8 cellular contexts compared by ENCODE assay signal in genomic region chr6:3977875-3978711, GRCh38.
A peak's percentile ranks its signal among the peaks of the same experiment; 100 is the strongest.
DNase-seq lines count a peak whose midpoint lies in the region; ATAC-seq, FAIRE-seq and TF ChIP-seq lines count a peak whose summit lies in the region.

No MANE protein-coding gene starts in this region.

- no peak for TF ChIP-seq POLR2A in GM12891 (IDR thresholded peaks at IDR 0.05; ENCODE audit: low read depth, low read length)

- H3F3A ChIP-seq in MM.1S (ENCODE audit: insufficient read depth, low read length) = peaks cover 9% of the 10 kb centered on the region; the same call in 1 of the 2 replicates

- no peaks in the 10 kb centered on the region for H3K36me3 ChIP-seq in HAP-1 (replicated peaks)
- H3K36me3 ChIP-seq in MM.1S (replicated peaks; ENCODE audit: insufficient read depth, low read length) = no peaks in the 10 kb centered on the region
- H3K36me3 ChIP-seq in WERI-Rb-1 = no peaks in the 10 kb centered on the region
- no peaks in the 10 kb centered on the region for H3K36me3 ChIP-seq in lower lobe of right lung

- H3K79me2 ChIP-seq in MM.1S (ENCODE audit: low read length) = no peaks in the 10 kb centered on the region

- intact Hi-C loops in lower lobe of right lung (cut with DNase I) = no loop called here

- peak; percentile 78 for FAIRE-seq in GM12891 (lab: Jason Lieb, UNC)

- no peaks in the 10 kb centered on the region for H4K20me1 ChIP-seq in MM.1S (ENCODE audit: insufficient read depth, low read length)

- H3K27me3 ChIP-seq in HAP-1 (ENCODE audit: low read depth) (no peaks in the 10 kb centered on the region), MM.1S (replicated peaks; ENCODE audit: insufficient read depth, low read length) (no peaks in the 10 kb centered on the region), WERI-Rb-1 (ENCODE audit: insufficient read depth, low read depth, severe bottlenecking) (no peaks in the 10 kb centered on the region), lower lobe of right lung (ENCODE audit: low read depth) (no peaks in the 10 kb centered on the region)

- TF ChIP-seq CTCF in MM.1S (IDR thresholded peaks at IDR 0.05; ENCODE audit: low read length) (peak; percentile 65), WERI-Rb-1 (IDR thresholded peaks at IDR 0.05; ENCODE audit: low read depth, low read length) (peak; percentile 75), choroid plexus epithelial cell (conservative IDR thresholded peaks at IDR 0.05; ENCODE audit: low read depth, low read length) (peak; percentile 85), lower lobe of right lung (IDR thresholded peaks at IDR 0.05) (peak; percentile 64)

- no peak overlapping the region for H3K4me3 ChIP-seq in HAP-1
- peak overlapping the region; percentile 38 for H3K4me3 ChIP-seq in MM.1S (ENCODE audit: low read length)
- no peak overlapping the region for H3K4me3 ChIP-seq in WERI-Rb-1 (ENCODE audit: low read depth, low read length)
- no peak overlapping the region for H3K4me3 ChIP-seq in choroid plexus epithelial cell (ENCODE audit: low read depth, low read length)
- H3K4me3 ChIP-seq in lower lobe of right lung = no peak overlapping the region

- peak overlapping the region; percentile 87 for H3K4me2 ChIP-seq in MM.1S (ENCODE audit: low read depth, low read length)

- H3K4me1 ChIP-seq in HAP-1 (no peaks in the 10 kb centered on the region), MM.1S (ENCODE audit: low read length) (peaks cover 14% of the 10 kb centered on the region), lower lobe of right lung (no peaks in the 10 kb centered on the region)

- no peak overlapping the region for H3K9ac ChIP-seq in MM.1S (ENCODE audit: low read length)

- in situ Hi-C loops in HAP-1 (cut with MboI; ENCODE audit: low sequenced_read_pairs) = no loop called here

- H2AFZ ChIP-seq in MM.1S (ENCODE audit: low read length) = peak overlapping the region; percentile 46

- DNase-seq in GM12891 (ENCODE audit: insufficient read length, low spot score) (peak; percentile 23), HAP-1 (ENCODE audit: low spot score in 2 of 2) (peak; percentile 55 to 62), MM.1S (peak; percentile 86), WERI-Rb-1 (peak; percentile 62), choroid plexus epithelial cell (ENCODE audit: low read depth) (peak; percentile 98), lower lobe of right lung (no peak), NCI-H2107 treated with DMSO at 0.1 percent for 48 hours (lab: John Stamatoyannopoulos, UW; ENCODE audit: unreplicated experiment) (no peak)
- peak; percentile 16 for DNase-seq in stimulated activated CD8-positive, alpha-beta memory T cell treated with anti-CD3 and anti-CD28 coated beads, Interleukin-4, amount 100 ng/mL, for 24 hours (ENCODE audit: low read depth)

- H3K9me2 ChIP-seq in MM.1S (replicated peaks; ENCODE audit: insufficient read depth, low read length) = no peaks in the 10 kb centered on the region

- ATAC-seq in lower lobe of right lung = peak; percentile 70 to 80

- peak overlapping the region; percentile 16; the same call in 1 of the 2 replicates for H3K27ac ChIP-seq in MM.1S (ENCODE audit: low read length)
- no peak overlapping the region for H3K27ac ChIP-seq in WERI-Rb-1
- H3K27ac ChIP-seq in lower lobe of right lung = no peak overlapping the region

- no peaks in the 10 kb centered on the region; the same call in 1 of the 2 replicates for H3K9me3 ChIP-seq in HAP-1
- no peaks in the 10 kb centered on the region for H3K9me3 ChIP-seq in MM.1S (replicated peaks; ENCODE audit: insufficient read depth, low read length)
- no peaks in the 10 kb centered on the region for H3K9me3 ChIP-seq in WERI-Rb-1 (ENCODE audit: severe bottlenecking)
- no peaks in the 10 kb centered on the region for H3K9me3 ChIP-seq in lower lobe of right lung

TF ChIP-seq in GM12891, 5 proteins besides CTCF, POLR2A, EP300 and RAD21:
- TF ChIP-seq PAX5 (IDR thresholded peaks at IDR 0.05; ENCODE audit: insufficient read depth, low read length, severe bottlenecking) (no peak), SPI1 (IDR thresholded peaks at IDR 0.05; ENCODE audit: low read depth, low read length) (no peak), TAF1 (IDR thresholded peaks at IDR 0.05; ENCODE audit: low read depth, low read length) (no peak), POLR2AphosphoS5 (IDR thresholded peaks at IDR 0.05; ENCODE audit: low read depth, low read length) (no peak), POU2F2 (IDR thresholded peaks at IDR 0.05; ENCODE audit: low read depth, low read length) (no peak)
TF ChIP-seq in GM12891: peak in this region for 0.

Comparison
In these comparisons a context has a peak if more than half of its experiments do, and no peak if none do; other contexts are left out.
1. DNase-seq: peak in GM12891 (single experiment), HAP-1 (2 of 2), MM.1S (single experiment), WERI-Rb-1 (single experiment), choroid plexus epithelial cell (single experiment) and stimulated activated CD8-positive, alpha-beta memory T cell treated with anti-CD3 and anti-CD28 coated beads, Interleukin-4, amount 100 ng/mL, for 24 hours (single experiment); none in lower lobe of right lung (single experiment) and NCI-H2107 treated with DMSO at 0.1 percent for 48 hours (single experiment).
2. Peak in every context shown above with its lines, with median percentiles within 50 percentile points of each other: CTCF ChIP-seq.